Comparison of ENCODE assay signal across 12 cellular contexts in the genomic region with DNA sequence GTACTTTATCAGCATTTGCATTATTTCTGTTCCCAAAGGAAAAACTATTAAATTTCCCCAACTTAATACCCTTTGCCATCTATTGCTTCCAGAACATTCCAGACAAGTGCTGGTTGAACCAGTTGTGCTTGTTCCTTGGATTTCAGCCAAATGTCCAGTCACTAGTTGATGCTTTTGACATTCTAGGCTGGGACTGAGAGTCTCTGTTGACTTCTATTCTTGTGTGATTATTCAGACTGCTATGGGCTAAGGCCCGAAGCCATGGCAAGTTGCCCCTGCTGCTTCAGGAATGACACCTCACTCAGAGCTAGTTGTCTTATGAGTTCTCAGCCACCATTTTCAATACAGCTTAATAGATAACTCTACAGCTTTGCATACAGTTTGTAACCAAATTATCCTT.
DNase-seq lines count a peak whose midpoint lies in the region; ATAC-seq and TF ChIP-seq lines count a peak whose summit lies in the region.
"Had no signal": no experiment of that assay in that cellular context is flagged by ENCODE, and none has a peak within 500 bp of the region (broad histone marks: within the 10 kb centered on the region; RNA-seq: fewer than 3 reads in every experiment).

No MANE protein-coding gene starts in this region.

- no peak overlapping the region for H2AFZ ChIP-seq in PC-3 (ENCODE audit: low read length)

- no peaks in the 10 kb centered on the region for H3K9me2 ChIP-seq in PC-3 (replicated peaks; ENCODE audit: low read length)

- H3K27ac ChIP-seq in PC-3 (ENCODE audit: low read length) (no peak overlapping the region), tibial artery (peak overlapping the region; percentile 67 to 77)

- H3K4me2 ChIP-seq in PC-3 (ENCODE audit: low read length), result no peak overlapping the region

- no peaks in the 10 kb centered on the region for H3K79me2 ChIP-seq in PC-3 (ENCODE audit: low read length)

- intact Hi-C loops in PC-3 (cut with micrococcal nuclease), result no loop called here
- intact Hi-C loops in tibial artery (cut with DNase I; ENCODE audit: low total_unique reads), result loop anchor here (2.0 kb wide), 1 partner anchor 461 kb away; no protein-coding TSS in a partner anchor

- H3K27me3 ChIP-seq in PC-3 (ENCODE audit: low read length), result peaks cover 14% of the 10 kb centered on the region
- H3K27me3 ChIP-seq in tibial artery, result no peaks in the 10 kb centered on the region

- no TSS peak for BruUV-seq in PC-3 (replicated peaks; lab: Mats Ljungman, UMichigan)

- H3F3A ChIP-seq in PC-3 (ENCODE audit: low read length, unreplicated experiment), result no peaks in the 10 kb centered on the region

- no peak for ATAC-seq in PC-3
- peak; percentile 16 for ATAC-seq in left lobe of liver
- ATAC-seq in GM21576 (IDR thresholded peaks at IDR 0.05; ENCODE audit: unreplicated experiment), result no peak
- ATAC-seq: activated naive CD8-positive, alpha-beta T cell treated with anti-CD3 and anti-CD28 coated beads, Interleukin-2, amount 50 U/mL, for 24 hours; stimulated activated naive B cell treated with anti-CD40 and anti-IgM and Interleukin-4, amounts not matched to agents 10 μg/mL and 1 μg/mL and 100 μg/mL, for 72 hours had no signal

- DNase-seq in PC-3 (peak; percentile 49), dedifferentiated amniotic fluid mesenchymal stem cell (ENCODE audit: extremely low spot score) (peak; percentile 38), left lobe of liver (ENCODE audit: low spot score) (no peak), tibial artery (peak; percentile 90 to 92), SW 1271 (lab: John Stamatoyannopoulos, UW) (no peak), NCI-H2081 (lab: John Stamatoyannopoulos, UW) (no peak)
- DNase-seq: activated CD8-positive, alpha-beta memory T cell treated with anti-CD3 and anti-CD28 coated beads, Interleukin-2, amount 50 U/mL, for 48 hours; activated naive CD8-positive, alpha-beta T cell treated with anti-CD3 and anti-CD28 coated beads, Interleukin-2, amount 50 U/mL, for 24 hours; immature natural killer cell; KG1; stimulated activated naive B cell treated with anti-CD40 and anti-IgM and Interleukin-4, amounts not matched to agents 10 μg/mL and 1 μg/mL and 100 μg/mL, for 72 hours had no signal

- no peaks in the 10 kb centered on the region for H3K36me3 ChIP-seq in PC-3 (ENCODE audit: low read depth, low read length)
- H3K36me3 ChIP-seq in tibial artery, result no peaks in the 10 kb centered on the region

- no peak overlapping the region for H3K9ac ChIP-seq in PC-3 (ENCODE audit: low read length)

- H3K4me1 ChIP-seq in PC-3 (ENCODE audit: insufficient read depth, low read length), result no peaks in the 10 kb centered on the region
- H3K4me1 ChIP-seq in tibial artery, result peaks cover 0 to 31% (median 7%) of the 10 kb centered on the region in 4 donors

- H4K20me1 ChIP-seq in PC-3 (ENCODE audit: low read length), result no peaks in the 10 kb centered on the region

- TF ChIP-seq CTCF in PC-3 (conservative IDR thresholded peaks at IDR 0.05; ENCODE audit: low read depth, low read length), result no peak
- no peak for TF ChIP-seq CTCF in tibial artery (IDR thresholded peaks at IDR 0.05)

- CTCF ChIA-PET in PC-3 (lab: Charles Lee), result no interaction called here

- POLR2A ChIA-PET in PC-3 (lab: Charles Lee; ENCODE audit: unreplicated experiment), result no interaction called here

- no peaks in the 10 kb centered on the region for H3K9me3 ChIP-seq in PC-3 (ENCODE audit: low read length)
- no peaks in the 10 kb centered on the region for H3K9me3 ChIP-seq in tibial artery

- no peak overlapping the region for H3K4me3 ChIP-seq in PC-3 (ENCODE audit: low read length)
- no peak overlapping the region for H3K4me3 ChIP-seq in tibial artery

Comparison
In these comparisons a context has a peak if more than half of its experiments do, and no peak if none do; other contexts are left out.
1. DNase-seq: peak in PC-3 (single experiment), dedifferentiated amniotic fluid mesenchymal stem cell (single experiment) and tibial artery (2 of 2); none in left lobe of liver (single experiment), SW 1271 (0 of 2) and NCI-H2081 (0 of 2).